Comparison of ENCODE assay signal across 21 cellular contexts in genomic region chr2:107688135-107688534, GRCh38.
DNase-seq lines count a peak whose midpoint lies in the region; ATAC-seq, FAIRE-seq and TF ChIP-seq lines count a peak whose summit lies in the region.
"Had no signal": no experiment of that assay in that cellular context is flagged by ENCODE, and none has a peak within 500 bp of the region (broad histone marks: within the 10 kb centered on the region; RNA-seq: fewer than 3 reads in every experiment).

No MANE protein-coding gene starts in this region.

- H3K4me1 ChIP-seq in A549 (no peaks in the 10 kb centered on the region), GM23338 (ENCODE audit: insufficient read depth) (peaks cover 10% of the 10 kb centered on the region; the same call in 1 of the 2 replicates), K562 (replicated peaks in 1 of 2; ENCODE audit: control insufficient read depth in 2 of 2, insufficient read depth in 2 of 2, low read length in 2 of 2) (no peaks in the 10 kb centered on the region)
- H3K4me1 ChIP-seq: BLaER1 treated with 17β-estradiol and CSF1 and Interleukin-3, amounts not matched to agents 10 nM and 100 nM; Caco-2 had no signal

- FAIRE-seq in A549 (lab: Jason Lieb, UNC) (no peak), K562 (lab: Jason Lieb, UNC) (no peak)
- FAIRE-seq: A204.1, D721Med, G401.6, GM12891, GM19239 had no signal

- no peaks in the 10 kb centered on the region for H3F3A ChIP-seq in GM23338 (replicated peaks; ENCODE audit: low read depth)

- H3K4me2 ChIP-seq in A549 (no peak overlapping the region), GM23338 (no peak overlapping the region), K562 (ENCODE audit: insufficient read depth, low read length) (no peak overlapping the region)
- H3K4me2 ChIP-seq: BLaER1 treated with 17β-estradiol and CSF1 and Interleukin-3, amounts not matched to agents 10 nM and 100 nM had no signal

- no peak overlapping the region for H3K4me3 Mint-ChIP-seq in GM23338
- H3K4me3 Mint-ChIP-seq: B cell; CD4-positive, alpha-beta T cell; CD8-positive, alpha-beta T cell had no signal

- H3K9ac ChIP-seq in K562 (ENCODE audit: insufficient read depth in 1 of 2, low read depth in 2 of 2, low read length in 2 of 2) = no peak overlapping the region
- H3K9ac ChIP-seq: BLaER1 treated with 17β-estradiol and CSF1 and Interleukin-3, amounts not matched to agents 10 nM and 100 nM had no signal

- peaks cover 11% of the 10 kb centered on the region; the same call in 2 of the 3 replicates for H3K4me1 Mint-ChIP-seq in GM23338
- H3K4me1 Mint-ChIP-seq: B cell had no signal

- no peaks in the 10 kb centered on the region for H3K27me3 ChIP-seq in GM23338 (ENCODE audit: insufficient read depth)
- H3K27me3 ChIP-seq in K562 (ENCODE audit: control insufficient read depth in 2 of 2, insufficient read depth in 2 of 2, low read length in 2 of 2) = no peaks in the 10 kb centered on the region
- H3K27me3 ChIP-seq: BLaER1 treated with 17β-estradiol and CSF1 and Interleukin-3, amounts not matched to agents 10 nM and 100 nM had no signal

- in situ Hi-C loops in K562 (cut with MboI) = no loop called here

- ATAC-seq in A549 (no peak), GM23338 (no peak), K562 (no peak)
- ATAC-seq: CD8-positive, alpha-beta T cell had no signal

- no peaks in the 10 kb centered on the region for H3K36me3 Mint-ChIP-seq in GM23338 (ENCODE audit: low read depth)
- H3K36me3 Mint-ChIP-seq: CD8-positive, alpha-beta T cell had no signal

- CTCF ChIA-PET in A549 (lab: Yijun Ruan, JAX) = no interaction called here
- CTCF ChIA-PET in K562 (lab: Yijun Ruan, JAX; ENCODE audit: low intra/inter-chr PET ratio) = no interaction called here

- WGBS in A549 (ENCODE audit: missing lambda C conversion rate) = 60% methylated on average over 5 of the region's 5 CpGs
- WGBS in K562 (ENCODE audit: insufficient coverage, low coverage, missing lambda C conversion rate) = 73% methylated on average over 5 of the region's 5 CpGs

- H3K9me3 ChIP-seq in A549 = no peaks in the 10 kb centered on the region
- no peaks in the 10 kb centered on the region for H3K9me3 ChIP-seq in K562 (replicated peaks; ENCODE audit: control insufficient read depth, insufficient read depth, low read depth, low read length)
- H3K9me3 ChIP-seq: BLaER1 treated with 17β-estradiol and CSF1 and Interleukin-3, amounts not matched to agents 10 nM and 100 nM; Caco-2 had no signal

- H3K4me3 ChIP-seq in A549 = no peak overlapping the region
- no peak overlapping the region for H3K4me3 ChIP-seq in GM23338
- H3K4me3 ChIP-seq in K562 = no peak overlapping the region
- H3K4me3 ChIP-seq: BLaER1 treated with 17β-estradiol and CSF1 and Interleukin-3, amounts not matched to agents 10 nM and 100 nM had no signal

- POLR2A ChIA-PET in A549 (lab: Yijun Ruan, JAX) = no interaction called here
- POLR2A ChIA-PET in K562 (lab: Yijun Ruan, JAX) = interaction anchor here (1.8 kb wide), 1 partner anchor 12 kb away, joined by 6 read pairs; no protein-coding TSS in a partner anchor

- H3K27me3 Mint-ChIP-seq in GM23338 (ENCODE audit: insufficient read depth, low read depth, poor library complexity) = no peaks in the 10 kb centered on the region
- H3K27me3 Mint-ChIP-seq: B cell; CD4-positive, alpha-beta T cell had no signal

- H3K27ac ChIP-seq in A549 (no peak overlapping the region), GM23338 (ENCODE audit: low read depth) (no peak overlapping the region), K562 (ENCODE audit: extremely low read depth, low read depth, low read length) (no peak overlapping the region)
- H3K27ac ChIP-seq: BLaER1 treated with 17β-estradiol and CSF1 and Interleukin-3, amounts not matched to agents 10 nM and 100 nM; C4-2B had no signal

- no peaks in the 10 kb centered on the region for H3K36me3 ChIP-seq in GM23338 (ENCODE audit: insufficient read depth)
- H3K36me3 ChIP-seq in K562 (ENCODE audit: control insufficient read depth, insufficient read depth, low read length) = peaks cover 21% of the 10 kb centered on the region; the same call in 1 of the 3 replicates
- H3K36me3 ChIP-seq: BLaER1 treated with 17β-estradiol and CSF1 and Interleukin-3, amounts not matched to agents 10 nM and 100 nM had no signal

- TF ChIP-seq POLR2A in A549 (IDR thresholded peaks at IDR 0.05; ENCODE audit: low read length) = no peak
- no peak for TF ChIP-seq POLR2A in K562 (conservative IDR thresholded peaks at IDR 0.05)

- peaks cover 2% of the 10 kb centered on the region for H3K9me1 ChIP-seq in K562 (ENCODE audit: control insufficient read depth, insufficient read depth, low read length)

- TF ChIP-seq EP300 in A549 (IDR thresholded peaks at IDR 0.05) (no peak), K562 (IDR thresholded peaks at IDR 0.05; ENCODE audit: low read length) (no peak)

- TF ChIP-seq RAD21 in A549 (conservative IDR thresholded peaks at IDR 0.05 in 1 of 2, IDR thresholded peaks at IDR 0.05 in 1 of 2) = no peak
- no peak for TF ChIP-seq RAD21 in K562 (CRISPR knock-in tag; conservative IDR thresholded peaks at IDR 0.05 in 1 of 2, IDR thresholded peaks at IDR 0.05 in 1 of 2)

- no peak for TF ChIP-seq CTCF in A549 (IDR thresholded peaks at IDR 0.05)
- no peak for TF ChIP-seq CTCF in GM23338 (conservative IDR thresholded peaks at IDR 0.05; ENCODE audit: low read depth in 2 of 2)
- TF ChIP-seq CTCF in K562 (IDR thresholded peaks at IDR 0.05 in 2 of 3, conservative IDR thresholded peaks at IDR 0.05 in 1 of 3; ENCODE audit: insufficient read depth in 2 of 3, low read depth in 1 of 3, low read length in 3 of 3) = no peak

- H3K27ac Mint-ChIP-seq in GM23338 = no peak overlapping the region
- H3K27ac Mint-ChIP-seq: B cell; CD4-positive, alpha-beta T cell; CD8-positive, alpha-beta T cell had no signal

- H2AFZ ChIP-seq in GM23338 (0 out of 2 replicates have a peak overlapping the region, but pooled peaks have one; percentile 38), K562 (ENCODE audit: low read depth, low read length) (no peak overlapping the region)

- BruUV-seq in K562 (replicated peaks; lab: Mats Ljungman, UMichigan) = no TSS peak

- no peaks in the 10 kb centered on the region for H3K79me2 ChIP-seq in GM23338 (replicated peaks; ENCODE audit: insufficient read depth)
- H3K79me2 ChIP-seq in K562 (ENCODE audit: control insufficient read depth, insufficient read depth, low read length) = peaks cover 3% of the 10 kb centered on the region; the same call in 2 of the 3 replicates

- H4K20me1 ChIP-seq in GM23338 (replicated peaks; ENCODE audit: insufficient read depth) (no peaks in the 10 kb centered on the region), K562 (replicated peaks; ENCODE audit: control insufficient read depth, insufficient read depth, low read length) (no peaks in the 10 kb centered on the region; the same call in none of the 2 replicates)
- H4K20me1 ChIP-seq: BLaER1 treated with 17β-estradiol and CSF1 and Interleukin-3, amounts not matched to agents 10 nM and 100 nM had no signal

- DNase-seq in A549 (ENCODE audit: low read depth in 1 of 2, low spot score in 1 of 2) = no peak
- no peak for DNase-seq in GM23338 (ENCODE audit: low spot score)
- DNase-seq in K562 (ENCODE audit: extremely low read depth in 1 of 4, low spot score in 3 of 4) = no peak
- no peak for DNase-seq in activated T-cell treated with anti-CD3 and anti-CD28 coated beads, Interleukin-2, amount 50 U/mL, for 1 hour
- DNase-seq in SIG-M5 (lab: John Stamatoyannopoulos, UW) = no peak
- DNase-seq: 8988T; AML-193; Caco-2; Calu3; CD4-positive, alpha-beta T cell; CD8-positive, alpha-beta T cell; DMS79 treated with DMSO at 0.1 percent for 48 hours; GF-D8 had no signal

- intact Hi-C loops in K562 (cut with micrococcal nuclease) = no loop called here

- H3K9me2 ChIP-seq in GM23338 (ENCODE audit: insufficient read depth) = no peaks in the 10 kb centered on the region

- no peaks in the 10 kb centered on the region for H3K9me3 Mint-ChIP-seq in GM23338
- H3K9me3 Mint-ChIP-seq: CD4-positive, alpha-beta T cell; CD8-positive, alpha-beta T cell had no signal

TF ChIP-seq in A549, 52 proteins besides CTCF, POLR2A, EP300 and RAD21:
- TF ChIP-seq MAFK (IDR thresholded peaks at IDR 0.05; ENCODE audit: partially characterized antibody) (peak; percentile 26), HEYL (CRISPR knock-in tag; IDR thresholded peaks at IDR 0.05) (no peak)
TF ChIP-seq in A549: peak in this region for 1.

TF ChIP-seq in GM23338, 12 proteins besides CTCF, POLR2A, EP300 and RAD21 (continues in another document):
- no peak for TF ChIP-seq JUNB (IDR thresholded peaks at IDR 0.05; ENCODE audit: unreplicated experiment)
- no peak for TF ChIP-seq ZNF114 (CRISPR knock-in tag; IDR thresholded peaks at IDR 0.05)

TF ChIP-seq in K562, 482 proteins besides CTCF, POLR2A, EP300 and RAD21:
- TF ChIP-seq MAFF (IDR thresholded peaks at IDR 0.05; ENCODE audit: low read length) (peak; percentile 30; the same call in 1 of the 2 replicates), C11orf30 (IDR thresholded peaks at IDR 0.05; ENCODE audit: low read depth) (0 out of 2 replicates have a peak, but pooled peaks have one; percentile 25), MAFG (tag; conservative IDR thresholded peaks at IDR 0.05) (peak; percentile 28; the same call in 1 of the 2 replicates), SUPT5H (IDR thresholded peaks at IDR 0.05) (0 out of 2 replicates have a peak, but pooled peaks have one; percentile 11), ZNF316 (IDR thresholded peaks at IDR 0.05) (peak; percentile 49), POLR3A (IDR thresholded peaks at IDR 0.05; ENCODE audit: borderline replicate concordance, extremely low read depth, insufficient read depth, insufficient read length) (no peak)

Comparison
In these comparisons a context has a peak if more than half of its experiments do, and no peak if none do; other contexts are left out.
1. Of the 35 proteins assayed by ChIP-seq in both K562 and A549: peak only in K562: none; only in A549: MAFK; in both: none; in neither: 34.